17 cellular contexts compared by ENCODE assay signal in genomic region chr5:112554089-112554977, GRCh38.
A peak's percentile ranks its signal among the peaks of the same experiment; 100 is the strongest.
DNase-seq lines count a peak whose midpoint lies in the region; ATAC-seq lines count a peak whose summit lies in the region.
"Had no signal": no experiment of that assay in that cellular context is flagged by ENCODE, and none has a peak within 500 bp of the region (broad histone marks: within the 10 kb centered on the region; RNA-seq: fewer than 3 reads in every experiment).

No MANE protein-coding gene starts in this region.

- no peak overlapping the region for H3K27ac Mint-ChIP-seq in stimulated activated naive B cell treated with anti-CD40 and anti-IgM and Interleukin-4, amounts not matched to agents 10 μg/mL and 1 μg/mL and 100 μg/mL, for 72 hours
- H3K27ac Mint-ChIP-seq: activated CD4-positive, alpha-beta memory T cell treated with anti-CD3 and anti-CD28 coated beads, Interleukin-2, amount 10 ng/mL, durations not matched to agents 7 days and 5 days; activated T-helper 1 cell treated with anti-CD3 and anti-CD28 coated beads, Interleukin-12 subunit alpha, Interleukin-12 subunit beta, Interleukin-2, Interleukin-4 antibody, amounts not matched to agents 30 ng/mL and 10 ng/mL and 1 ng/mL, durations not matched to agents 14 hours and 24 hours and 36 hours had no signal

- no peaks in the 10 kb centered on the region for H3K79me2 ChIP-seq in GM23248 (ENCODE audit: insufficient read depth)

- intact Hi-C loops in head of caudate nucleus (cut with DNase I): loop anchor here (10.0 kb wide), 1 partner anchor 370 kb away; the partner anchor contains the start of gene REEP5

- in situ Hi-C loops in GM23248 (cut with MboI): loop anchor here (5.0 to 25.0 kb wide), 2 partner anchors 198 to 408 kb away; no protein-coding TSS in a partner anchor

- peaks cover 2 to 3% of the 10 kb centered on the region in 2 donors for H3K27me3 Mint-ChIP-seq in stimulated activated naive B cell treated with anti-CD40 and anti-IgM and Interleukin-4, amounts not matched to agents 10 μg/mL and 1 μg/mL and 100 μg/mL, for 72 hours

- H3K4me1 ChIP-seq in GM23248 (ENCODE audit: insufficient read depth): peaks cover 18% of the 10 kb centered on the region
- H3K4me1 ChIP-seq in skeletal muscle satellite cell (ENCODE audit: control insufficient read depth, insufficient read depth, low read length): peaks cover 5% of the 10 kb centered on the region
- H3K4me1 ChIP-seq: foreskin keratinocyte, suprapubic skin had no signal

- H3K27ac ChIP-seq in GM23248 (no peak overlapping the region), angular gyrus (ENCODE audit: low read depth, low read length) (peak overlapping the region; percentile 38)
- H3K27ac ChIP-seq: foreskin keratinocyte, suprapubic skin had no signal

- peak; percentile 54 for DNase-seq in GM23248
- DNase-seq in head of caudate nucleus: peak in 38 of 42 donors; percentile 23 to 78 (median 54)
- DNase-seq in stimulated activated naive B cell treated with anti-CD40 and anti-IgM and Interleukin-4, amounts not matched to agents 10 μg/mL and 1 μg/mL and 100 μg/mL, for 72 hours: no peak
- no peak for DNase-seq in H7
- DNase-seq in NCI-H1092 (lab: John Stamatoyannopoulos, UW): no peak
- DNase-seq: activated CD4-positive, alpha-beta memory T cell treated with anti-CD3 and anti-CD28 coated beads, Interleukin-2, amount 10 ng/mL, durations not matched to agents 7 days and 5 days; amniotic stem cell; DMS53; foreskin keratinocyte; mesendoderm; NCI-H1930; stimulated activated CD4-positive, alpha-beta T cell treated with anti-CD3 and anti-CD28 coated beads, Interleukin-12 subunit alpha, Interleukin-12 subunit beta, amount 100 ng/mL, for 4 hours had no signal

- no peak for ATAC-seq in GM21381 (IDR thresholded peaks at IDR 0.05; ENCODE audit: unreplicated experiment)
- no peak for ATAC-seq in stimulated activated naive B cell treated with anti-CD40 and anti-IgM and Interleukin-4, amounts not matched to agents 10 μg/mL and 1 μg/mL and 100 μg/mL, for 72 hours (replicated peaks)
- ATAC-seq: foreskin keratinocyte had no signal

- H3K4me3 ChIP-seq in GM23248: peak overlapping the region; percentile 48
- H3K4me3 ChIP-seq in skeletal muscle satellite cell (ENCODE audit: low read length): peak overlapping the region; percentile 31
- H3K4me3 ChIP-seq in H7 (ENCODE audit: insufficient read depth, low read depth, low read length): no peak overlapping the region
- H3K4me3 ChIP-seq: suprapubic skin had no signal

- H2AFZ ChIP-seq in GM23248: peak overlapping the region; percentile 59

- H3K9me3 Mint-ChIP-seq in stimulated activated naive B cell treated with anti-CD40 and anti-IgM and Interleukin-4, amounts not matched to agents 10 μg/mL and 1 μg/mL and 100 μg/mL, for 72 hours: no peaks in the 10 kb centered on the region
- H3K9me3 Mint-ChIP-seq: activated CD4-positive, alpha-beta memory T cell treated with anti-CD3 and anti-CD28 coated beads, Interleukin-2, amount 10 ng/mL, durations not matched to agents 7 days and 5 days; activated T-helper 1 cell treated with anti-CD3 and anti-CD28 coated beads, Interleukin-12 subunit alpha, Interleukin-12 subunit beta, Interleukin-2, Interleukin-4 antibody, amounts not matched to agents 30 ng/mL and 10 ng/mL and 1 ng/mL, durations not matched to agents 14 hours and 24 hours and 36 hours had no signal

- WGBS in GM23248 (ENCODE audit: low coverage in 1 of 2, low lambda C conversion rate in 2 of 2, missing lambda C conversion rate in 2 of 2), 2 experiments: 23 to 29% methylated on average over 13 of the region's 13 CpGs

- no peaks in the 10 kb centered on the region for H3F3A ChIP-seq in GM23248 (ENCODE audit: insufficient read depth)

- no peaks in the 10 kb centered on the region for H3K9me2 ChIP-seq in GM23248 (ENCODE audit: insufficient read depth)

- H3K9ac ChIP-seq in GM23248 (0 out of 2 replicates have a peak overlapping the region, but pooled peaks have one; percentile 5), skeletal muscle satellite cell (ENCODE audit: low read depth, low read length) (no peak overlapping the region)

- H3K9me3 ChIP-seq in GM23248 (ENCODE audit: low read depth) (no peaks in the 10 kb centered on the region), skeletal muscle satellite cell (replicated peaks; ENCODE audit: low read length) (no peaks in the 10 kb centered on the region)
- H3K9me3 ChIP-seq: suprapubic skin had no signal

- peak overlapping the region; percentile 71 for H3K4me2 ChIP-seq in GM23248 (ENCODE audit: unreplicated experiment)
- peak overlapping the region; percentile 67 for H3K4me2 ChIP-seq in skeletal muscle satellite cell (ENCODE audit: low read length)

- H3K36me3 ChIP-seq in GM23248 (ENCODE audit: low read depth) (no peaks in the 10 kb centered on the region), skeletal muscle satellite cell (ENCODE audit: insufficient read depth, low read length) (no peaks in the 10 kb centered on the region), H7 (replicated peaks; ENCODE audit: control insufficient read depth, insufficient read depth, low read length) (no peaks in the 10 kb centered on the region)
- H3K36me3 ChIP-seq: suprapubic skin had no signal

- H3K4me3 Mint-ChIP-seq in stimulated activated naive B cell treated with anti-CD40 and anti-IgM and Interleukin-4, amounts not matched to agents 10 μg/mL and 1 μg/mL and 100 μg/mL, for 72 hours: no peak overlapping the region
- H3K4me3 Mint-ChIP-seq: activated CD4-positive, alpha-beta memory T cell treated with anti-CD3 and anti-CD28 coated beads, Interleukin-2, amount 10 ng/mL, durations not matched to agents 7 days and 5 days; activated T-helper 1 cell treated with anti-CD3 and anti-CD28 coated beads, Interleukin-12 subunit alpha, Interleukin-12 subunit beta, Interleukin-2, Interleukin-4 antibody, amounts not matched to agents 30 ng/mL and 10 ng/mL and 1 ng/mL, durations not matched to agents 14 hours and 24 hours and 36 hours had no signal

- H3K36me3 Mint-ChIP-seq in stimulated activated naive B cell treated with anti-CD40 and anti-IgM and Interleukin-4, amounts not matched to agents 10 μg/mL and 1 μg/mL and 100 μg/mL, for 72 hours: no peaks in the 10 kb centered on the region

- H3K27me3 ChIP-seq in GM23248 (replicated peaks; ENCODE audit: insufficient read depth) (peaks cover 9% of the 10 kb centered on the region), skeletal muscle satellite cell (ENCODE audit: control insufficient read depth, insufficient read depth, low read length) (no peaks in the 10 kb centered on the region), H7 (ENCODE audit: control insufficient read depth, insufficient read depth, low read length) (no peaks in the 10 kb centered on the region)
- H3K27me3 ChIP-seq: suprapubic skin had no signal

- no peaks in the 10 kb centered on the region for H4K20me1 ChIP-seq in GM23248 (ENCODE audit: insufficient read depth)

- H3K4me1 Mint-ChIP-seq in stimulated activated naive B cell treated with anti-CD40 and anti-IgM and Interleukin-4, amounts not matched to agents 10 μg/mL and 1 μg/mL and 100 μg/mL, for 72 hours: peaks cover 3 to 6% of the 10 kb centered on the region in 2 donors

Comparison
In these comparisons a context has a peak if more than half of its experiments do, and no peak if none do; other contexts are left out.
1. DNase-seq: peak in GM23248 (single experiment) and head of caudate nucleus (38 of 42); none in stimulated activated naive B cell treated with anti-CD40 and anti-IgM and Interleukin-4, amounts not matched to agents 10 μg/mL and 1 μg/mL and 100 μg/mL, for 72 hours (single experiment), H7 (single experiment) and NCI-H1092 (single experiment).